Comparison of ENCODE assay signal across 16 cellular contexts in genomic region chr11:46696212-46696558, GRCh38. TPM values are rescaled to one million over a fixed set of nuclear protein-coding genes. Genes with fewer than 3 reads are reported as not detected.
DNase-seq lines count a peak whose midpoint lies in the region; ATAC-seq and TF ChIP-seq lines count a peak whose summit lies in the region.
"Had no signal": no experiment of that assay in that cellular context is flagged by ENCODE, and none has a peak within 500 bp of the region (broad histone marks: within the 10 kb centered on the region; RNA-seq: fewer than 3 reads in every experiment).

No MANE protein-coding gene starts in this region.

- peak overlapping the region in 4 of 5 experiments; percentile 40 to 92 (median 85) for H3K27ac Mint-ChIP-seq in brain
- no peak overlapping the region for H3K27ac Mint-ChIP-seq in stimulated activated memory B cell treated with anti-CD40 and anti-IgM and Interleukin-4, amounts not matched to agents 10 μg/mL and 1 μg/mL and 100 μg/mL, for 72 hours
- H3K27ac Mint-ChIP-seq: WTC11 had no signal

- 63 to 82% (median 66%) methylated on average over 8 to 11 of the region's 11 CpGs for WGBS in stomach, 5 donors

- H3K4me1 ChIP-seq in stomach, result peaks cover 36 to 67% (median 50%) of the 10 kb centered on the region in 4 donors
- H3K4me1 ChIP-seq: parathyroid adenoma had no signal

- no peak for ATAC-seq in stimulated activated memory B cell treated with anti-CD40 and anti-IgM and Interleukin-4, amounts not matched to agents 10 μg/mL and 1 μg/mL and 100 μg/mL, for 72 hours
- ATAC-seq in GM19023 (IDR thresholded peaks at IDR 0.05; ENCODE audit: unreplicated experiment), result no peak
- no peak for ATAC-seq in HG03280 (IDR thresholded peaks at IDR 0.05; ENCODE audit: unreplicated experiment)
- ATAC-seq: left colon, WTC11 had no signal

- H3K36me3 Mint-ChIP-seq in brain, result peaks cover 24% of the 10 kb centered on the region
- peaks cover 24% of the 10 kb centered on the region for H3K36me3 Mint-ChIP-seq in stimulated activated memory B cell treated with anti-CD40 and anti-IgM and Interleukin-4, amounts not matched to agents 10 μg/mL and 1 μg/mL and 100 μg/mL, for 72 hours

- H3K4me1 Mint-ChIP-seq in brain, result peaks cover 51% of the 10 kb centered on the region
- peaks cover 27% of the 10 kb centered on the region for H3K4me1 Mint-ChIP-seq in stimulated activated memory B cell treated with anti-CD40 and anti-IgM and Interleukin-4, amounts not matched to agents 10 μg/mL and 1 μg/mL and 100 μg/mL, for 72 hours

- H3K27me3 ChIP-seq in MG63 (no peaks in the 10 kb centered on the region), layer of hippocampus (ENCODE audit: control insufficient read depth, insufficient read depth, low read length) (no peaks in the 10 kb centered on the region), stomach (no peaks in the 10 kb centered on the region)
- H3K27me3 ChIP-seq: colonic mucosa had no signal

- TF ChIP-seq POLR2A in stomach (IDR thresholded peaks at IDR 0.05), result no peak

- no peak for TF ChIP-seq EP300 in stomach (IDR thresholded peaks at IDR 0.05)

- H3K4me3 Mint-ChIP-seq in brain, result peak overlapping the region in 4 of 5 experiments; percentile 9 to 40 (median 25)
- no peak overlapping the region for H3K4me3 Mint-ChIP-seq in stimulated activated memory B cell treated with anti-CD40 and anti-IgM and Interleukin-4, amounts not matched to agents 10 μg/mL and 1 μg/mL and 100 μg/mL, for 72 hours
- H3K4me3 Mint-ChIP-seq: WTC11 had no signal

- H3K27ac ChIP-seq in layer of hippocampus (ENCODE audit: low read depth, low read length) (peak overlapping the region; percentile 96), stomach (peak overlapping the region in 3 of 5 donors; percentile 40 to 92 (median 62))
- H3K27ac ChIP-seq: colonic mucosa, parathyroid adenoma had no signal

- DNase-seq in MG63 (peak; percentile 78), stomach (no peak), AG08395 (ENCODE audit: low spot score) (no peak)
- DNase-seq: colonic mucosa, HCEC 1CT, Karpas-422, left colon, NCI-H524 treated with DMSO at 0.1 percent for 48 hours, SHP77 treated with DMSO at 0.1 percent for 48 hours had no signal

- H3K4me3 ChIP-seq in MG63 (no peak overlapping the region), stomach (no peak overlapping the region)
- H3K4me3 ChIP-seq: colonic mucosa had no signal

- H3K9me3 Mint-ChIP-seq in brain, result peaks cover 0 to 2% (median 0%) of the 10 kb centered on the region in 5 experiments
- H3K9me3 Mint-ChIP-seq in stimulated activated memory B cell treated with anti-CD40 and anti-IgM and Interleukin-4, amounts not matched to agents 10 μg/mL and 1 μg/mL and 100 μg/mL, for 72 hours, result no peaks in the 10 kb centered on the region
- H3K9me3 Mint-ChIP-seq: WTC11 had no signal

- peaks cover 21% of the 10 kb centered on the region for H3K36me3 ChIP-seq in MG63
- H3K36me3 ChIP-seq in stomach, result peaks cover 22 to 65% (median 60%) of the 10 kb centered on the region in 4 donors

- H3K27me3 Mint-ChIP-seq in brain, result peaks cover 15% of the 10 kb centered on the region
- no peaks in the 10 kb centered on the region for H3K27me3 Mint-ChIP-seq in stimulated activated memory B cell treated with anti-CD40 and anti-IgM and Interleukin-4, amounts not matched to agents 10 μg/mL and 1 μg/mL and 100 μg/mL, for 72 hours

- H3K9me3 ChIP-seq in MG63, result no peaks in the 10 kb centered on the region; the same call in 1 of the 2 replicates
- no peaks in the 10 kb centered on the region for H3K9me3 ChIP-seq in stomach
- H3K9me3 ChIP-seq: colonic mucosa had no signal

- intact Hi-C loops in stomach (cut with DNase I; ENCODE audit: low total_unique reads), result no loop called here

- TF ChIP-seq CTCF in brain (conservative IDR thresholded peaks at IDR 0.05) (no peak), stomach (IDR thresholded peaks at IDR 0.05) (no peak)

RNA-seq across cellular contexts. Expression of gene ARHGAP1, which starts 4.2 kb away (rescaled TPM):
- 2.6 and 6.3 TPM in 2 replicates for total RNA-seq in MG63 (2014; rRNA removed; shearing (Covaris generic); ENCODE audit: low replicate concordance)
- 62.5 TPM for polyA plus RNA-seq in brain (ENCODE audit: insufficient read depth, low read depth, low replicate concordance)
- total RNA-seq in stomach, result 10 to 100 TPM; 21.1 to 82.9 (median 35.6) TPM
- 10 to 100 TPM; 21.2 to 29.3 (median 28.0) TPM for polyA plus RNA-seq in stomach

RNA-seq across cellular contexts. Expression of gene ZNF408, which starts 4.6 kb away (rescaled TPM):
- 8.0 and 16.1 TPM in 2 replicates for total RNA-seq in MG63 (2014; rRNA removed; shearing (Covaris generic); ENCODE audit: low replicate concordance)
- polyA plus RNA-seq in brain (ENCODE audit: insufficient read depth, low read depth, low replicate concordance) (7.9 TPM), stomach (1 to 10 TPM; 7.2 to 8.6 (median 7.6) TPM)
- total RNA-seq in stomach, result 10 to 100 TPM in 2 of 5 donors, 1 to 10 TPM in 3; 5.5 to 14.6 (median 6.5) TPM

RNA-seq across cellular contexts. Expression of gene F2, which starts 22.8 kb away (rescaled TPM):
- total RNA-seq in MG63 (2014; rRNA removed; shearing (Covaris generic); ENCODE audit: low replicate concordance), result 0.46 TPM in 1 of 2 replicates, not detected in the other
- not detected for polyA plus RNA-seq in brain (ENCODE audit: insufficient read depth, low read depth, low replicate concordance)
- total RNA-seq in stomach, result under 1 TPM in 1 of 5 donors, not detected in 4; 0.92 TPM
- polyA plus RNA-seq in stomach, result under 1 TPM in 2 of 3 donors, not detected in 1; 0.19 to 0.33 TPM
- total RNA-seq: left colon had no signal
